21 cellular contexts compared by ENCODE assay signal in genomic region chr6:14212632-14213031, GRCh38.
"Had no signal": no experiment of that assay in that cellular context is flagged by ENCODE, and none has a peak within 500 bp of the region (broad histone marks: within the 10 kb centered on the region; RNA-seq: fewer than 3 reads in every experiment).

No MANE protein-coding gene starts in this region.

- H3K4me3 ChIP-seq: hepatocyte, lung, psoas muscle had no signal

- ATAC-seq: activated naive CD4-positive, alpha-beta T cell treated with anti-CD3 and anti-CD28 coated beads, Interleukin-2, amount 50 U/mL, for 72 hours; activated T-helper 17 cell treated with anti-CD3 and anti-CD28 coated beads, Interleukin-2, amount 50 U/mL, for 72 hours; effector memory CD8-positive, alpha-beta T cell; natural killer cell; pancreas; psoas muscle; stimulated activated naive CD8-positive, alpha-beta T cell treated with anti-CD3 and anti-CD28 coated beads, Interleukin-15, Interleukin-2, amounts not matched to agents 100 U/mL and 50 U/mL, for 24 hours had no signal

- H3K27me3 ChIP-seq: esophagus muscularis mucosa, hepatocyte, left lung, pancreas, right atrium auricular region, spleen had no signal

- H3K36me3 Mint-ChIP-seq: activated CD4-positive, alpha-beta memory T cell treated with anti-CD3 and anti-CD28 coated beads for 36 hours; activated naive CD4-positive, alpha-beta T cell treated with anti-CD3 and anti-CD28 coated beads, Interleukin-2, amount 50 U/mL, for 72 hours; natural killer cell had no signal

- H3K79me2 ChIP-seq: hepatocyte had no signal

- DNase-seq: activated CD4-positive, alpha-beta memory T cell treated with anti-CD3 and anti-CD28 coated beads for 36 hours; activated CD4-positive, alpha-beta T cell treated with anti-CD3 and anti-CD28 coated beads for 4 hours; activated T-cell treated with anti-CD3 and anti-CD28 coated beads for 4 hours; central memory CD4-positive, alpha-beta T cell; effector memory CD8-positive, alpha-beta T cell; glutamatergic neuron; kidney glomerular epithelial cell; left lung; natural killer cell; psoas muscle; spleen; stimulated activated CD4-positive, alpha-beta T cell treated with anti-CD3 and anti-CD28 coated beads, Interleukin-4, amount 100 ng/mL, for 1 hour; stimulated activated naive CD8-positive, alpha-beta T cell treated with anti-CD3 and anti-CD28 coated beads, Interleukin-15, Interleukin-2, amounts not matched to agents 100 U/mL and 50 U/mL, for 24 hours; T1000 had no signal

- H2AFZ ChIP-seq: hepatocyte had no signal

- H3K36me3 ChIP-seq: esophagus muscularis mucosa, left lung, pancreas, right atrium auricular region, spleen had no signal

- H3K9me3 ChIP-seq: esophagus muscularis mucosa, left lung, pancreas, psoas muscle, right atrium auricular region, spleen had no signal

- H3K27ac ChIP-seq: hepatocyte, left lung, pancreas, psoas muscle had no signal

- H3K27me3 Mint-ChIP-seq: activated CD4-positive, alpha-beta memory T cell treated with anti-CD3 and anti-CD28 coated beads for 36 hours; activated T-helper 17 cell treated with anti-CD3 and anti-CD28 coated beads, Interleukin-2, amount 50 U/mL, for 72 hours; effector memory CD8-positive, alpha-beta T cell had no signal

- H3K9me3 Mint-ChIP-seq: activated CD4-positive, alpha-beta memory T cell treated with anti-CD3 and anti-CD28 coated beads for 36 hours; activated naive CD4-positive, alpha-beta T cell treated with anti-CD3 and anti-CD28 coated beads, Interleukin-2, amount 50 U/mL, for 72 hours; activated T-helper 17 cell treated with anti-CD3 and anti-CD28 coated beads, Interleukin-2, amount 50 U/mL, for 72 hours; effector memory CD8-positive, alpha-beta T cell; natural killer cell had no signal
